ENCODE assay signal across 6 cellular contexts in the genomic region with DNA sequence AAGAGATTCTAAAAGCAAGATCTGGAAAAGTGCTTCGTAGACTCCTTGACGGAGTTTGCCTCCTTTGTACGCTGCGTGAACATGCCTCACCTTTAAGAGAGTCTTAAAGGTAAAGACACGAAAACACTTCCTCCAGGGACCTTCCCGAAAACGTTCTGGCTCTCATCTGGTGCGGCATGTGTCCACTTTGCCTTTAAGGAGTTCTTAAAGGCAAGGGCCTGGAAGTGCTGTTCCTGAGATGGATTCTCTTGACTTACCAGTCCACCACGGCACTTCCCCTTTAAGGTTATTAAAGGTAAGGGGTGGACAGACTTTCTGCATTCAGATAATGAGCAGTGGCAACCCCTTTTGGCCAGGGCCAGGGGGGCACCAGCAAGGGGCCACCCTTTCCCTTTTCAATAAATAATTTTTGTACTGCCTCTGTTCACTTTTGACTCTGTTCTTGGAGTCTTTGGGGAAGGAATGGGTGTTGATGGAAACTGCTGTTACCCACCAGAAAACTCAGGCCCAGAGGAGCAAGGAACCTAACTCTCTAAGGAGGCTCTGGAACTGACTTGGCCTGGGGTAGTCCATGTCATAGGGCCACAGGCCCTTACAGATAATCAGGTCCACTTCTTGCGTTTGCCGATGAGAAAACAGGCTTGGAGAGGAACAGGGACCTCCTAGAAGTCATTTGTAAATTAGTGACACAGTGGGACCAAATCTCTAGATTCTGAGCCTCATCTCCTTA. TPM values are rescaled to one million over a fixed set of nuclear protein-coding genes. Genes with fewer than 3 reads are reported as not detected.
DNase-seq lines count a peak whose midpoint lies in the region; ATAC-seq, FAIRE-seq and TF ChIP-seq lines count a peak whose summit lies in the region.

No MANE protein-coding gene starts in this region.

- peak overlapping the region; percentile 72 for H3K27ac ChIP-seq in muscle layer of colon (ENCODE audit: low read depth, low read length)

- H3K27me3 ChIP-seq in bronchial epithelial cell (ENCODE audit: control insufficient read depth, insufficient read depth, low read length) (no peaks in the 10 kb centered on the region), muscle layer of colon (ENCODE audit: control insufficient read depth in 1 of 2, insufficient read depth in 2 of 2, low read length in 2 of 2) (no peaks in the 10 kb centered on the region)

- peak; percentile 30 for ATAC-seq in HG02852 (IDR thresholded peaks at IDR 0.05; ENCODE audit: unreplicated experiment)

- DNase-seq in ELR (ENCODE audit: low read depth) = peak; percentile 88
- DNase-seq in NCI-H69 (lab: John Stamatoyannopoulos, UW) = peak; percentile 96
- DNase-seq in bronchial epithelial cell (ENCODE audit: low read depth) = peak; percentile 91
- no peak for DNase-seq in anterior cingulate cortex (lab: John Stamatoyannopoulos, UW)

- TF ChIP-seq CTCF in bronchial epithelial cell (IDR thresholded peaks at IDR 0.05; ENCODE audit: insufficient read depth, low read length, severe bottlenecking) = no peak

- H3K36me3 ChIP-seq in bronchial epithelial cell (ENCODE audit: control insufficient read depth, insufficient read depth, low read length) (no peaks in the 10 kb centered on the region), muscle layer of colon (ENCODE audit: insufficient read depth, low read length) (no peaks in the 10 kb centered on the region)

- peak overlapping the region; percentile 50 for H3K9ac ChIP-seq in muscle layer of colon (ENCODE audit: low read length)

- H3K4me3 ChIP-seq in bronchial epithelial cell (ENCODE audit: low read depth, low read length) = peak overlapping the region; percentile 54
- H3K4me3 ChIP-seq in muscle layer of colon (ENCODE audit: low read depth in 1 of 2, low read length in 2 of 2) = peak overlapping the region; percentile 73 to 87

- peaks cover 20% of the 10 kb centered on the region for H3K4me1 ChIP-seq in muscle layer of colon (ENCODE audit: insufficient read depth, low read length)

- no peaks in the 10 kb centered on the region for H3K9me3 ChIP-seq in muscle layer of colon (ENCODE audit: low read length)

- no peak for FAIRE-seq in bronchial epithelial cell (lab: Jason Lieb, UNC)

RNA-seq across cellular contexts. Expression of gene REM2, which starts 4.4 kb away (rescaled TPM):
- total RNA-seq in bronchial epithelial cell = under 0.01 TPM in 1 of 2 replicates, not detected in the other

RNA-seq across cellular contexts. Expression of gene LRP10, which starts 15.9 kb away (rescaled TPM):
- total RNA-seq in bronchial epithelial cell = 34.8 and 63.6 TPM in 2 replicates

RNA-seq across cellular contexts. Expression of gene RBM23, which starts 31.5 kb away (rescaled TPM):
- total RNA-seq in bronchial epithelial cell = 26.6 and 41.2 TPM in 2 replicates

RNA-seq across cellular contexts. Expression of gene PRMT5, which starts 41.8 kb away (rescaled TPM):
- total RNA-seq in bronchial epithelial cell = 79.2 and 91.1 TPM in 2 replicates

RNA-seq across cellular contexts. Expression of gene MMP14, which starts 51.0 kb away (rescaled TPM):
- 126 and 140 TPM in 2 replicates for total RNA-seq in bronchial epithelial cell

Comparison
In these comparisons a context has a peak if more than half of its experiments do, and no peak if none do; other contexts are left out.
1. DNase-seq: peak in ELR (single experiment), NCI-H69 (single experiment) and bronchial epithelial cell (single experiment); none in anterior cingulate cortex (0 of 58).